ENCODE assay signal across 8 cellular contexts in genomic region chr10:128125416-128125943, GRCh38. TPM values are rescaled to one million over a fixed set of nuclear protein-coding genes. Genes with fewer than 3 reads are reported as not detected.
DNase-seq lines count a peak whose midpoint lies in the region; ATAC-seq and TF ChIP-seq lines count a peak whose summit lies in the region.

No MANE protein-coding gene starts in this region.

- peak overlapping the region; percentile 77 for H3K27ac Mint-ChIP-seq in Caco-2 (ENCODE audit: unreplicated experiment)

- no peak for TF ChIP-seq CTCF in Caco-2 (IDR thresholded peaks at IDR 0.05; ENCODE audit: insufficient read depth in 1 of 2, low read depth in 1 of 2, low read length in 1 of 2, severe bottlenecking in 1 of 2, unreplicated experiment in 1 of 2)
- TF ChIP-seq CTCF in body of pancreas (IDR thresholded peaks at IDR 0.05), result no peak
- TF ChIP-seq CTCF in lower lobe of right lung (IDR thresholded peaks at IDR 0.05), result no peak
- no peak for TF ChIP-seq CTCF in vagina (IDR thresholded peaks at IDR 0.05)

- no peaks in the 10 kb centered on the region for H3K9me3 Mint-ChIP-seq in Caco-2 (ENCODE audit: unreplicated experiment)

- H3K4me3 ChIP-seq in Caco-2 (ENCODE audit: low read depth, low read length) (peak overlapping the region; percentile 98), body of pancreas (peak overlapping the region; percentile 27 to 55), lower lobe of right lung (peak overlapping the region; percentile 73), vagina (peak overlapping the region; percentile 55 to 60)

- 2 to 3% methylated on average over 28 to 33 of the region's 33 CpGs for WGBS in body of pancreas, 2 donors

- H3K36me3 Mint-ChIP-seq in Caco-2 (ENCODE audit: insufficient read depth, unreplicated experiment), result peaks cover 50% of the 10 kb centered on the region

- H3K27ac ChIP-seq in body of pancreas (no peak overlapping the region), lower lobe of right lung (no peak overlapping the region), vagina (no peak overlapping the region)

- H3K4me1 ChIP-seq in Caco-2, result peaks cover 26% of the 10 kb centered on the region
- H3K4me1 ChIP-seq in body of pancreas, result peaks cover 17% of the 10 kb centered on the region
- peaks cover 16% of the 10 kb centered on the region for H3K4me1 ChIP-seq in lower lobe of right lung
- peaks cover 21% of the 10 kb centered on the region for H3K4me1 ChIP-seq in vagina

- H3K9me3 ChIP-seq in Caco-2 (no peaks in the 10 kb centered on the region), body of pancreas (no peaks in the 10 kb centered on the region), lower lobe of right lung (no peaks in the 10 kb centered on the region), vagina (no peaks in the 10 kb centered on the region)

- ATAC-seq in body of pancreas (no peak), lower lobe of right lung (peak in 1 of 2 donors; percentile 7), GM21381 (IDR thresholded peaks at IDR 0.05; ENCODE audit: unreplicated experiment) (no peak)

- H3K27me3 Mint-ChIP-seq in Caco-2 (ENCODE audit: insufficient read depth, unreplicated experiment), result no peaks in the 10 kb centered on the region

- POLR2A ChIA-PET in Caco-2 (lab: Charles Lee), result no interaction called here

- H3K4me3 Mint-ChIP-seq in Caco-2 (ENCODE audit: unreplicated experiment), result peak overlapping the region; percentile 86

- H3K36me3 ChIP-seq in Caco-2 (ENCODE audit: control insufficient read depth, insufficient read depth, low read length) (no peaks in the 10 kb centered on the region; the same call in 1 of the 2 replicates), body of pancreas (replicated peaks in 1 of 2; ENCODE audit: insufficient read depth in 1 of 2, low read depth in 2 of 2) (no peaks in the 10 kb centered on the region), lower lobe of right lung (no peaks in the 10 kb centered on the region), vagina (no peaks in the 10 kb centered on the region)

- TF ChIP-seq POLR2A in body of pancreas (IDR thresholded peaks at IDR 0.05) (no peak), vagina (IDR thresholded peaks at IDR 0.05) (no peak)

- no peaks in the 10 kb centered on the region for H3K27me3 ChIP-seq in Caco-2 (replicated peaks; ENCODE audit: control insufficient read depth, insufficient read depth, low read length)
- H3K27me3 ChIP-seq in body of pancreas, result peaks cover 5 to 21% of the 10 kb centered on the region in 2 donors
- peaks cover 26% of the 10 kb centered on the region for H3K27me3 ChIP-seq in lower lobe of right lung (ENCODE audit: low read depth)
- H3K27me3 ChIP-seq in vagina, result no peaks in the 10 kb centered on the region

- intact Hi-C loops in Caco-2 (cut with micrococcal nuclease; ENCODE audit: unreplicated experiment) (no loop called here), body of pancreas (cut with DNase I) (no loop called here), lower lobe of right lung (cut with DNase I) (no loop called here), vagina (cut with DNase I) (no loop called here)

- CTCF ChIA-PET in Caco-2 (lab: Charles Lee), result interaction anchor here (0.6 kb wide), 1 partner anchor 69 kb away, joined by 3 read pairs; no protein-coding TSS in a partner anchor

- peak in 1 of 2 experiments; percentile 20 for DNase-seq in Caco-2
- peak; percentile 15 for DNase-seq in LoVo (ENCODE audit: low spot score)
- DNase-seq in body of pancreas, result no peak
- DNase-seq in lower lobe of right lung, result peak; percentile 50
- no peak for DNase-seq in vagina (ENCODE audit: extremely low spot score in 2 of 2)
- no peak for DNase-seq in amygdala (lab: John Stamatoyannopoulos, UW)
- DNase-seq in putamen (ENCODE audit: low spot score), result no peak

- H3K4me1 Mint-ChIP-seq in Caco-2 (ENCODE audit: low read depth, unreplicated experiment), result peaks cover 9% of the 10 kb centered on the region

- TSS peak; percentile 35 for BruUV-seq in Caco-2 (replicated peaks; lab: Mats Ljungman, UMichigan)

RNA-seq across cellular contexts. Expression of gene MKI67, which starts 0.7 kb away (rescaled TPM):
- 111 and 128 TPM in 2 replicates for total RNA-seq in Caco-2 (2022)
- under 1 TPM; under 0.01 to 0.33 TPM for total RNA-seq in body of pancreas
- 4.8 TPM for total RNA-seq in lower lobe of right lung
- 11.5 TPM for total RNA-seq in vagina

Comparison
In these comparisons a context has a peak if more than half of its experiments do, and no peak if none do; other contexts are left out.
1. DNase-seq: peak in LoVo (single experiment) and lower lobe of right lung (single experiment); none in body of pancreas (0 of 4), vagina (0 of 2), amygdala (0 of 56) and putamen (single experiment).
2. H3K4me3 ChIP-seq: peak in every context shown above with its lines; median percentile 98 in Caco-2; 73 in lower lobe of right lung; 58 in vagina; 41 in body of pancreas.